ENCODE assay signal across 9 cellular contexts in genomic region chr1:109253803-109254620, GRCh38. TPM values are rescaled to one million over a fixed set of nuclear protein-coding genes. Genes with fewer than 3 reads are reported as not detected.
A peak's percentile ranks its signal among the peaks of the same experiment; 100 is the strongest.
DNase-seq lines count a peak whose midpoint lies in the region; ATAC-seq and TF ChIP-seq lines count a peak whose summit lies in the region.
"Had no signal": no experiment of that assay in that cellular context is flagged by ENCODE, and none has a peak within 500 bp of the region (broad histone marks: within the 10 kb centered on the region; RNA-seq: fewer than 3 reads in every experiment).

No MANE protein-coding gene starts in this region.

- H3K27me3 ChIP-seq in NT2/D1 (ENCODE audit: insufficient read depth, insufficient read length) (peaks cover 8% of the 10 kb centered on the region), foreskin keratinocyte (no peaks in the 10 kb centered on the region)

- DNase-seq in ACHN = peak; percentile 64
- DNase-seq in NT2/D1 (ENCODE audit: low read depth, low spot score) = no peak
- DNase-seq in foreskin keratinocyte = no peak
- peak; percentile 61 for DNase-seq in neural crest cell (ENCODE audit: low read depth, low spot score)
- no peak for DNase-seq in activated CD4-positive, alpha-beta T cell treated with anti-CD3 and anti-CD28 coated beads for 1 hour
- DNase-seq in MV-4-11 (lab: John Stamatoyannopoulos, UW) = no peak
- DNase-seq in DMS153 treated with DMSO at 0.1 percent for 48 hours (lab: John Stamatoyannopoulos, UW; ENCODE audit: unreplicated experiment) = no peak

- no peak for TF ChIP-seq CTCF in foreskin keratinocyte (conservative IDR thresholded peaks at IDR 0.05)
- TF ChIP-seq CTCF in neural crest cell (conservative IDR thresholded peaks at IDR 0.05) = no peak

- H3K4me3 Mint-ChIP-seq in neural crest cell = peak overlapping the region; percentile 91

- H3K36me3 Mint-ChIP-seq in neural crest cell (ENCODE audit: low read depth) = peaks cover 20% of the 10 kb centered on the region

- in situ Hi-C loops in ACHN (cut with HindIII; ENCODE audit: low pct_ligation_motif_present, low pct_unique_long_range_greater_than_20kb, low sequenced_read_pairs) = no loop called here

- H3K36me3 ChIP-seq in NT2/D1 (ENCODE audit: insufficient read depth, insufficient read length, low read length) = peaks cover 40% of the 10 kb centered on the region

- H3K27me3 Mint-ChIP-seq in neural crest cell (ENCODE audit: low read depth) = no peaks in the 10 kb centered on the region

- H3K9me3 ChIP-seq in NT2/D1 (ENCODE audit: insufficient read depth, low read length) = no peaks in the 10 kb centered on the region

- ATAC-seq in foreskin keratinocyte (no peak), GM19395 (IDR thresholded peaks at IDR 0.05; ENCODE audit: unreplicated experiment) (no peak)

- no peak overlapping the region for H3K4me3 ChIP-seq in NT2/D1 (ENCODE audit: insufficient read length, low read depth)

- peak overlapping the region; percentile 98 for H3K27ac Mint-ChIP-seq in neural crest cell (ENCODE audit: unreplicated experiment)

- peaks cover 46% of the 10 kb centered on the region for H3K4me1 ChIP-seq in NT2/D1 (ENCODE audit: insufficient read depth, insufficient read length)
- peaks cover 30% of the 10 kb centered on the region for H3K4me1 ChIP-seq in foreskin keratinocyte

- H3K9me3 Mint-ChIP-seq in neural crest cell = no peaks in the 10 kb centered on the region

- H3K27ac ChIP-seq in foreskin keratinocyte = peak overlapping the region; percentile 57

- H3K4me1 Mint-ChIP-seq in neural crest cell = peaks cover 72% of the 10 kb centered on the region

- peak overlapping the region; percentile 72 for H3K9ac ChIP-seq in NT2/D1 (ENCODE audit: insufficient read length, low read depth)

RNA-seq across cellular contexts. Expression of gene CELSR2, which starts 4.7 kb away (rescaled TPM):
- 14.1 and 16.0 TPM in 2 replicates for total RNA-seq in foreskin keratinocyte
- polyA plus RNA-seq in foreskin keratinocyte = 7.9 and 8.1 TPM in 2 replicates
- total RNA-seq in neural crest cell = 97.1 and 99.2 TPM in 2 replicates

RNA-seq across cellular contexts. Expression of gene PSRC1, which starts 28.9 kb away (rescaled TPM):
- 26.6 and 33.5 TPM in 2 replicates for total RNA-seq in foreskin keratinocyte
- polyA plus RNA-seq in foreskin keratinocyte = 24.0 and 33.7 TPM in 2 replicates
- 100 and 102 TPM in 2 replicates for total RNA-seq in neural crest cell

RNA-seq across cellular contexts. Expression of gene SARS1, which starts 40.3 kb away (rescaled TPM):
- total RNA-seq in foreskin keratinocyte (225 and 279 TPM in 2 replicates), neural crest cell (156 and 158 TPM in 2 replicates)
- 189 and 238 TPM in 2 replicates for polyA plus RNA-seq in foreskin keratinocyte

RNA-seq across cellular contexts. Expression of gene MYBPHL, which starts 52.8 kb away (rescaled TPM):
- total RNA-seq in foreskin keratinocyte = 1.1 and 1.2 TPM in 2 replicates
- polyA plus RNA-seq in foreskin keratinocyte = 1.7 TPM in 2 replicates
- 0.82 TPM in 1 of 2 replicates, not detected in the other for total RNA-seq in neural crest cell
- total RNA-seq: frontal cortex had no signal

Comparison
In these comparisons a context has a peak if more than half of its experiments do, and no peak if none do; other contexts are left out.
1. DNase-seq: peak in ACHN (single experiment) and neural crest cell (single experiment); none in NT2/D1 (single experiment), foreskin keratinocyte (0 of 2), activated CD4-positive, alpha-beta T cell treated with anti-CD3 and anti-CD28 coated beads for 1 hour (single experiment), MV-4-11 (single experiment) and DMS153 treated with DMSO at 0.1 percent for 48 hours (single experiment).